ENCODE assay signal across 17 cellular contexts in the genomic region with DNA sequence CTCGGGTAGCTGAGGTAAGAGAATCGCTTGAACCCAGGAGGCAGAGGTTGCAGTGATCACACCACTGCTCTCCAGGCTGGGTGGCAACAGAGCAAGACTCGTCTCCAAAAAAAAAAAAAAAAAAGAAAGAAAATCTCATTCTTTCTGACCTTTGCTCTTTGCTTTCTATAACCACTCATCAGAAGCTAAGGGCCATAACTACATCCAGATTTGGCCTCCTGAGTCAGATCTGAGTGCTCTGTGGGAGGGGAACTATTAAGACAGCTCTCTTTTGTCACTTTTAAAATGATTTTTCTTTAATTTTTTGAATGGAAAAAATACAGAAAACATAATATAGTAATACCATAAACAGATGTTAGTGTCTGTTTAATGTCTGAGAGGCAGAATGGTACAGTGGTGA.
DNase-seq lines count a peak whose midpoint lies in the region; ATAC-seq and TF ChIP-seq lines count a peak whose summit lies in the region.
"Had no signal": no experiment of that assay in that cellular context is flagged by ENCODE, and none has a peak within 500 bp of the region (broad histone marks: within the 10 kb centered on the region; RNA-seq: fewer than 3 reads in every experiment).

No MANE protein-coding gene starts in this region.

- H3K14ac ChIP-seq in neuronal stem cell (ENCODE audit: low read length), result no peak overlapping the region

- TF ChIP-seq RAD21 in SK-N-SH (IDR thresholded peaks at IDR 0.05; ENCODE audit: low read length), result no peak

- no peak overlapping the region for H2BK5ac ChIP-seq in neuronal stem cell (ENCODE audit: low read length)

- no peaks in the 10 kb centered on the region for H3K4me1 Mint-ChIP-seq in natural killer cell treated with Interleukin-12 subunit alpha and Interleukin-12 subunit beta and Interleukin-15 and Interleukin-18, amount 100 ng/mL, for 72 hours (ENCODE audit: low read depth in 2 of 2)
- H3K4me1 Mint-ChIP-seq: CD4-positive, CD25-positive, alpha-beta regulatory T cell had no signal

- H3K18ac ChIP-seq in neuronal stem cell (ENCODE audit: low read length), result no peak overlapping the region

- H3K9me3 ChIP-seq in SK-N-SH, result no peaks in the 10 kb centered on the region
- H3K9me3 ChIP-seq in adipocyte (ENCODE audit: control insufficient read depth, low read length), result no peaks in the 10 kb centered on the region
- H3K9me3 ChIP-seq in thyroid gland, result no peaks in the 10 kb centered on the region
- H3K9me3 ChIP-seq in neuronal stem cell (replicated peaks in 1 of 2; ENCODE audit: control insufficient read depth in 2 of 2, insufficient read depth in 1 of 2, low read depth in 1 of 2, low read length in 2 of 2), result no peaks in the 10 kb centered on the region
- H3K9me3 ChIP-seq: Peyer's patch, SJCRH30 had no signal

- no peak overlapping the region for H4K91ac ChIP-seq in neuronal stem cell (ENCODE audit: low read depth, low read length, poor library complexity)

- H4K20me1 ChIP-seq in SK-N-SH (ENCODE audit: insufficient read depth), result no peaks in the 10 kb centered on the region

- no peak for TF ChIP-seq POLR2A in thyroid gland (IDR thresholded peaks at IDR 0.05)

- no peak overlapping the region for H3K4me2 ChIP-seq in SK-N-SH
- H3K4me2 ChIP-seq in neuronal stem cell (ENCODE audit: insufficient read depth, low read length, poor library complexity, severe bottlenecking), result no peak overlapping the region

- no peak overlapping the region for H3K27ac Mint-ChIP-seq in natural killer cell treated with Interleukin-12 subunit alpha and Interleukin-12 subunit beta and Interleukin-15 and Interleukin-18, amount 100 ng/mL, for 72 hours
- H3K27ac Mint-ChIP-seq: CD4-positive, CD25-positive, alpha-beta regulatory T cell had no signal

- intact Hi-C loops in left colon (cut with DNase I, micrococcal nuclease), result no loop called here
- intact Hi-C loops in thyroid gland (cut with DNase I), result no loop called here

- H3K4me3 ChIP-seq in SK-N-SH (ENCODE audit: low read depth in 2 of 2, low read length in 1 of 2) (no peak overlapping the region), adipocyte (ENCODE audit: low read length) (no peak overlapping the region), thyroid gland (replicated peaks in 1 of 3) (no peak overlapping the region), neuronal stem cell (ENCODE audit: low read length in 2 of 2) (no peak overlapping the region)
- H3K4me3 ChIP-seq: K562, Peyer's patch, SJCRH30 had no signal

- TF ChIP-seq CTCF in SK-N-SH (IDR thresholded peaks at IDR 0.05) (no peak), thyroid gland (IDR thresholded peaks at IDR 0.05) (no peak)

- no peaks in the 10 kb centered on the region for H3K9me3 Mint-ChIP-seq in natural killer cell treated with Interleukin-12 subunit alpha and Interleukin-12 subunit beta and Interleukin-15 and Interleukin-18, amount 100 ng/mL, for 72 hours

- no peaks in the 10 kb centered on the region for H3K27me3 Mint-ChIP-seq in natural killer cell treated with Interleukin-12 subunit alpha and Interleukin-12 subunit beta and Interleukin-15 and Interleukin-18, amount 100 ng/mL, for 72 hours

- no peaks in the 10 kb centered on the region for H3K9me2 ChIP-seq in SK-N-SH

- no peaks in the 10 kb centered on the region for H3K27me3 ChIP-seq in SK-N-SH (ENCODE audit: insufficient read depth)
- H3K27me3 ChIP-seq in adipocyte (replicated peaks; ENCODE audit: control insufficient read depth, insufficient read depth, low read length), result no peaks in the 10 kb centered on the region
- H3K27me3 ChIP-seq in thyroid gland, result no peaks in the 10 kb centered on the region
- H3K27me3 ChIP-seq in neuronal stem cell (ENCODE audit: control insufficient read depth in 3 of 3, insufficient read depth in 3 of 3, low read depth in 1 of 3, low read length in 3 of 3), result no peaks in the 10 kb centered on the region
- H3K27me3 ChIP-seq: Peyer's patch, SJCRH30 had no signal

- no peak overlapping the region for H3K23ac ChIP-seq in neuronal stem cell (ENCODE audit: low read depth, low read length, poor library complexity)

- H3K4me3 Mint-ChIP-seq in natural killer cell treated with Interleukin-12 subunit alpha and Interleukin-12 subunit beta and Interleukin-15 and Interleukin-18, amount 100 ng/mL, for 72 hours, result no peak overlapping the region
- H3K4me3 Mint-ChIP-seq: CD4-positive, CD25-positive, alpha-beta regulatory T cell had no signal

- POLR2A ChIA-PET in SK-N-SH (lab: Yijun Ruan, JAX), result no interaction called here

- H2BK15ac ChIP-seq in neuronal stem cell (ENCODE audit: low read length), result no peak overlapping the region

- no peak overlapping the region for H3K9ac ChIP-seq in SK-N-SH
- H3K9ac ChIP-seq in adipocyte (ENCODE audit: low read length), result no peak overlapping the region
- no peak overlapping the region for H3K9ac ChIP-seq in neuronal stem cell (ENCODE audit: low read depth, low read length, poor library complexity)

- H4K8ac ChIP-seq in neuronal stem cell (ENCODE audit: low read depth, low read length), result no peak overlapping the region

- H2BK120ac ChIP-seq in neuronal stem cell (ENCODE audit: low read depth, low read length), result no peak overlapping the region

- DNase-seq in SK-N-SH (no peak), adipocyte (ENCODE audit: low read depth) (peak; percentile 7), left colon (no peak), thyroid gland (no peak), neuronal stem cell (ENCODE audit: low spot score) (no peak)
- DNase-seq in natural killer cell treated with Interleukin-12 subunit alpha and Interleukin-12 subunit beta and Interleukin-15 and Interleukin-18, amount 100 ng/mL, for 72 hours (ENCODE audit: low spot score), result no peak
- DNase-seq: CD4-positive, CD25-positive, alpha-beta regulatory T cell; DMS79 treated with DMSO at 0.1 percent for 48 hours; NCI-H1048; NCI-H1417 treated with DMSO at 0.1 percent for 48 hours; NCI-H187 treated with DMSO at 0.1 percent for 48 hours; NCI-H345; Peyer's patch; SJCRH30 had no signal

- WGBS in SK-N-SH (ENCODE audit: low lambda C conversion rate), result 74% methylated on average over 3 of the region's 3 CpGs
- 63 to 70% methylated on average over 3 of the region's 3 CpGs for WGBS in thyroid gland, 2 donors
- no CpG with 5 or more reads among the region's 3 CpGs for WGBS in neuronal stem cell (ENCODE audit: extremely low coverage in 2 of 2, insufficient read length in 2 of 2, insufficient replicate concordance in 1 of 2), 2 donors

- H3F3A ChIP-seq in SK-N-SH (replicated peaks; ENCODE audit: insufficient read depth), result no peaks in the 10 kb centered on the region

- H3K79me2 ChIP-seq in SK-N-SH (ENCODE audit: insufficient read depth), result no peaks in the 10 kb centered on the region

- no peak overlapping the region for H3K4ac ChIP-seq in neuronal stem cell (ENCODE audit: low read length)

- no peak for TF ChIP-seq EP300 in SK-N-SH (IDR thresholded peaks at IDR 0.05; ENCODE audit: borderline replicate concordance in 1 of 2, low read depth in 1 of 2, low read length in 1 of 2)

- H3K36me3 Mint-ChIP-seq in natural killer cell treated with Interleukin-12 subunit alpha and Interleukin-12 subunit beta and Interleukin-15 and Interleukin-18, amount 100 ng/mL, for 72 hours, result no peaks in the 10 kb centered on the region
- H3K36me3 Mint-ChIP-seq: CD4-positive, CD25-positive, alpha-beta regulatory T cell had no signal

- CTCF ChIA-PET in SK-N-SH (lab: Yijun Ruan, JAX), result interaction anchor here (0.9 kb wide), 1 partner anchor 13 kb away, joined by 3 read pairs; no protein-coding TSS in a partner anchor

- H3K4me1 ChIP-seq in SK-N-SH (ENCODE audit: control insufficient read depth in 1 of 2, insufficient read depth in 2 of 2, low read depth in 1 of 2, low read length in 1 of 2) (peaks cover 5 to 13% of the 10 kb centered on the region in 2 experiments; a peak in 2 of 4 replicates), adipocyte (ENCODE audit: control insufficient read depth, insufficient read depth, low read length) (peaks cover 19% of the 10 kb centered on the region), thyroid gland (peaks cover 36 to 41% of the 10 kb centered on the region in 2 donors), neuronal stem cell (ENCODE audit: control insufficient read depth in 2 of 2, insufficient read depth in 1 of 2, low read depth in 1 of 2, low read length in 2 of 2) (peaks cover 0 to 4% of the 10 kb centered on the region in 2 donors)

- ATAC-seq in SK-N-SH treated with all-trans-retinoic acid at 6 μM for 48 hours (peak; percentile 49; the same call in 1 of the 3 replicates), left colon (peak; percentile 54), HG02759 (IDR thresholded peaks at IDR 0.05; ENCODE audit: unreplicated experiment) (no peak)
- no peak for ATAC-seq in natural killer cell treated with Interleukin-12 subunit alpha and Interleukin-12 subunit beta and Interleukin-15 and Interleukin-18, amount 100 ng/mL, for 72 hours
- ATAC-seq: K562 had no signal

- no peak overlapping the region for H2AK5ac ChIP-seq in neuronal stem cell (ENCODE audit: low read depth, low read length)

- no peak overlapping the region for H3K27ac ChIP-seq in SK-N-SH (ENCODE audit: low read depth in 2 of 2, low read length in 1 of 2)
- peak overlapping the region in 2 of 3 donors; percentile 45 to 58 for H3K27ac ChIP-seq in thyroid gland
- no peak overlapping the region for H3K27ac ChIP-seq in neuronal stem cell (replicated peaks; ENCODE audit: low read length)
- H3K27ac ChIP-seq: Peyer's patch, SJCRH30 had no signal

- H2AFZ ChIP-seq in SK-N-SH (ENCODE audit: low read depth), result no peak overlapping the region
- no peak overlapping the region for H2AFZ ChIP-seq in neuronal stem cell (ENCODE audit: low read length)

- H3K36me3 ChIP-seq in SK-N-SH (replicated peaks in 1 of 2; ENCODE audit: control insufficient read depth in 1 of 2, insufficient read depth in 2 of 2, low read length in 1 of 2) (no peaks in the 10 kb centered on the region), adipocyte (ENCODE audit: control insufficient read depth, insufficient read depth, low read length, severe bottlenecking) (no peaks in the 10 kb centered on the region), thyroid gland (no peaks in the 10 kb centered on the region), neuronal stem cell (replicated peaks in 1 of 2; ENCODE audit: control insufficient read depth in 2 of 2, insufficient read depth in 2 of 2, low read length in 2 of 2) (no peaks in the 10 kb centered on the region)
- H3K36me3 ChIP-seq: Peyer's patch, SJCRH30 had no signal

- H3K79me1 ChIP-seq in neuronal stem cell (ENCODE audit: low read depth, low read length), result peaks cover under 1% of the 10 kb centered on the region

- no peak overlapping the region for H2BK12ac ChIP-seq in neuronal stem cell (ENCODE audit: low read length)

TF ChIP-seq in SK-N-SH treated with all-trans-retinoic acid at 6 μM for 48 hours, 23 proteins besides CTCF, POLR2A, EP300 and RAD21 (continues in another document):
- TF ChIP-seq ISL1 (CRISPR knock-in tag; IDR thresholded peaks at IDR 0.05) (no peak), OSR1 (CRISPR knock-in tag; IDR thresholded peaks at IDR 0.05) (no peak), PPARA (CRISPR knock-in tag; IDR thresholded peaks at IDR 0.05; ENCODE audit: borderline replicate concordance) (no peak), SNAI2 (CRISPR knock-in tag; IDR thresholded peaks at IDR 0.05) (no peak)

TF ChIP-seq in SK-N-SH, 30 proteins besides CTCF, POLR2A, EP300 and RAD21 (continues in another document):
- TF ChIP-seq SIN3A (IDR thresholded peaks at IDR 0.05; ENCODE audit: borderline replicate concordance, low read depth, low read length), result no peak
- TF ChIP-seq TEAD4 (IDR thresholded peaks at IDR 0.05; ENCODE audit: borderline replicate concordance, insufficient read depth), result no peak

Comparison
In these comparisons a context has a peak if more than half of its experiments do, and no peak if none do; other contexts are left out.
1. ATAC-seq: peak in SK-N-SH treated with all-trans-retinoic acid at 6 μM for 48 hours (single experiment) and left colon (single experiment); none in natural killer cell treated with Interleukin-12 subunit alpha and Interleukin-12 subunit beta and Interleukin-15 and Interleukin-18, amount 100 ng/mL, for 72 hours (0 of 2) and HG02759 (single experiment).
2. H3K27ac ChIP-seq: peak in thyroid gland (2 of 3); none in SK-N-SH (0 of 2) and neuronal stem cell (single experiment).